8 cellular contexts compared by ENCODE assay signal in genomic region chr1:26921462-26922200, GRCh38. TPM values are rescaled to one million over a fixed set of nuclear protein-coding genes. Genes with fewer than 3 reads are reported as not detected.
DNase-seq lines count a peak whose midpoint lies in the region; ATAC-seq and TF ChIP-seq lines count a peak whose summit lies in the region.

Gene NUDC (plus strand): TSS chr1:26921743. CDS start chr1:26921849, 106 bp downstream.

- no peaks in the 10 kb centered on the region for H3K9me3 Mint-ChIP-seq in activated naive CD8-positive, alpha-beta T cell (ENCODE audit: low read depth)

- ATAC-seq in HG02623 (IDR thresholded peaks at IDR 0.05; ENCODE audit: unreplicated experiment): peak; percentile 96

- peaks cover 40% of the 10 kb centered on the region for H3K4me1 Mint-ChIP-seq in activated naive CD8-positive, alpha-beta T cell (ENCODE audit: low read depth)

- POLR2A ChIA-PET in GM10248 (lab: Yijun Ruan, JAX): interaction anchor here (0.6 to 1.5 kb wide), 3 partner anchors 22 to 594 kb away, joined by 3 to 7 read pairs (median 6); partner anchors contain the start of gene GPATCH3

- DNase-seq in GM10248 (ENCODE audit: extremely low spot score) (peak; percentile 98), NCI-H1105 (lab: John Stamatoyannopoulos, UW) (peak; percentile 98), SKM-1 treated with dmso at 0.1 percent for 144 hours (lab: John Stamatoyannopoulos, UW; ENCODE audit: unreplicated experiment) (peak; percentile 93), glomerular endothelial cell (ENCODE audit: extremely low read depth, low read depth, low spot score) (peak; percentile 83), occipital lobe (lab: John Stamatoyannopoulos, UW) (peak; percentile 98)

- CTCF ChIA-PET in GM10248 (lab: Yijun Ruan, JAX): interaction anchor here (1.4 kb wide), 1 partner anchor 14 kb away, joined by 6 read pairs; no protein-coding TSS in a partner anchor

- peak within 1 kb of the TSS; percentile 93 for H3K4me3 Mint-ChIP-seq in activated naive CD8-positive, alpha-beta T cell

- peak within 1 kb of the TSS; percentile 99 for H3K27ac ChIP-seq in temporal lobe (ENCODE audit: low read depth, low read length)

- TF ChIP-seq CTCF in GM10248 (IDR thresholded peaks at IDR 0.05; ENCODE audit: control extremely low read depth, extremely low read depth, low read depth, missing control alignments): no peak

- no peaks in the 10 kb centered on the region for H3K27me3 Mint-ChIP-seq in activated naive CD8-positive, alpha-beta T cell

- H3K27ac Mint-ChIP-seq in activated naive CD8-positive, alpha-beta T cell: peak within 1 kb of the TSS; percentile 97

- peaks cover 6% of the 10 kb centered on the region for H3K36me3 Mint-ChIP-seq in activated naive CD8-positive, alpha-beta T cell

RNA-seq across cellular contexts. Expression of gene NUDC, which starts in this region (rescaled TPM):
- 87.2 and 91.6 TPM in 2 replicates for total RNA-seq in glomerular endothelial cell
- total RNA-seq in occipital lobe: 11.2 TPM
- 19.4 TPM for total RNA-seq in temporal lobe

Comparison
In these comparisons a context has a peak if more than half of its experiments do, and no peak if none do; other contexts are left out.
1. Peak in every context shown above with its lines: DNase-seq, ATAC-seq and H3K27ac ChIP-seq.